Comparison of ENCODE assay signal across 14 cellular contexts in genomic region chr11:111707039-111707690, GRCh38. TPM values are rescaled to one million over a fixed set of nuclear protein-coding genes. Genes with fewer than 3 reads are reported as not detected.
A peak's percentile ranks its signal among the peaks of the same experiment; 100 is the strongest.
DNase-seq lines count a peak whose midpoint lies in the region; ATAC-seq and TF ChIP-seq lines count a peak whose summit lies in the region.
"Had no signal": no experiment of that assay in that cellular context is flagged by ENCODE, and none has a peak within 500 bp of the region (broad histone marks: within the 10 kb centered on the region; RNA-seq: fewer than 3 reads in every experiment).

No MANE protein-coding gene starts in this region.

- no peak overlapping the region for H3K14ac ChIP-seq in trophoblast cell (ENCODE audit: low read length)

- no peaks in the 10 kb centered on the region for H3K27me3 Mint-ChIP-seq in neural progenitor cell (ENCODE audit: insufficient read depth, low read depth)
- H3K27me3 Mint-ChIP-seq: effector memory CD8-positive, alpha-beta T cell had no signal

- 11 to 16% methylated on average over 9 of the region's 9 CpGs for WGBS in gastroesophageal sphincter (ENCODE audit: low coverage in 1 of 2), 2 donors
- no CpG with 5 or more reads among the region's 9 CpGs for WGBS in trophoblast cell (ENCODE audit: extremely low coverage, insufficient coverage, insufficient read length)

- H2AK5ac ChIP-seq in trophoblast cell (ENCODE audit: low read length), result no peak overlapping the region

- H3K36me3 Mint-ChIP-seq in neural progenitor cell, result peaks cover 32% of the 10 kb centered on the region

- no peak overlapping the region for H3K4me3 Mint-ChIP-seq in neural progenitor cell
- H3K4me3 Mint-ChIP-seq: effector memory CD8-positive, alpha-beta T cell had no signal

- H3K9me3 ChIP-seq in gastroesophageal sphincter (no peaks in the 10 kb centered on the region), trophoblast cell (ENCODE audit: insufficient read depth, low read depth, low read length) (no peaks in the 10 kb centered on the region), neural progenitor cell (ENCODE audit: low read depth) (no peaks in the 10 kb centered on the region)
- H3K9me3 ChIP-seq: BLaER1 had no signal

- TF ChIP-seq EP300 in gastroesophageal sphincter (IDR thresholded peaks at IDR 0.05), result no peak

- H4K91ac ChIP-seq in trophoblast cell (ENCODE audit: low read depth, low read length), result no peak overlapping the region

- H2BK12ac ChIP-seq in trophoblast cell (ENCODE audit: low read length), result no peak overlapping the region

- TF ChIP-seq CTCF in AG09319 (IDR thresholded peaks at IDR 0.05; ENCODE audit: low read depth, low read length) (no peak), gastroesophageal sphincter (IDR thresholded peaks at IDR 0.05) (no peak), neural progenitor cell (IDR thresholded peaks at IDR 0.05) (no peak)

- H3K4ac ChIP-seq in trophoblast cell (ENCODE audit: low read depth, low read length), result no peak overlapping the region

- H3K4me1 Mint-ChIP-seq in neural progenitor cell, result no peaks in the 10 kb centered on the region

- no peaks in the 10 kb centered on the region for H3F3A ChIP-seq in neural progenitor cell (ENCODE audit: low read depth)

- DNase-seq in AG09319 (ENCODE audit: extremely low read depth, low read depth), result peak; percentile 86
- peak; percentile 88 for DNase-seq in astrocyte of the hippocampus (ENCODE audit: low read depth, low spot score)
- peak; percentile 46 to 55 for DNase-seq in trophoblast cell
- DNase-seq in neural progenitor cell (ENCODE audit: low spot score), result no peak
- DNase-seq: activated T-cell treated with anti-CD3 and anti-CD28 coated beads, Interleukin-2, amount 50 U/mL, for 48 hours; effector memory CD8-positive, alpha-beta T cell; KG1; NCI-H510A treated with DMSO at 0.1 percent for 48 hours; stimulated activated CD4-positive, alpha-beta T cell treated with anti-CD3 and anti-CD28 coated beads, Interleukin-4, amount 100 ng/mL, for 24 hours had no signal

- H3K4me3 ChIP-seq in gastroesophageal sphincter (no peak overlapping the region), trophoblast cell (ENCODE audit: low read depth, low read length) (no peak overlapping the region), neural progenitor cell (no peak overlapping the region)
- H3K4me3 ChIP-seq: BLaER1 had no signal

- H3K18ac ChIP-seq in trophoblast cell (ENCODE audit: low read length), result no peak overlapping the region

- H3K23ac ChIP-seq in trophoblast cell (ENCODE audit: low read length), result no peak overlapping the region

- H3K27ac Mint-ChIP-seq in neural progenitor cell, result no peak overlapping the region
- H3K27ac Mint-ChIP-seq: effector memory CD8-positive, alpha-beta T cell had no signal

- H2AFZ ChIP-seq in trophoblast cell (ENCODE audit: insufficient read depth, low read length, poor library complexity) (no peak overlapping the region), neural progenitor cell (replicated peaks) (no peak overlapping the region)

- TF ChIP-seq POLR2A in gastroesophageal sphincter (IDR thresholded peaks at IDR 0.05), result no peak

- no peaks in the 10 kb centered on the region for H3K27me3 ChIP-seq in gastroesophageal sphincter
- no peaks in the 10 kb centered on the region for H3K27me3 ChIP-seq in trophoblast cell (ENCODE audit: insufficient read depth, low read length)
- H3K27me3 ChIP-seq in neural progenitor cell, result no peaks in the 10 kb centered on the region
- H3K27me3 ChIP-seq: BLaER1 had no signal

- H3K79me2 ChIP-seq in trophoblast cell (ENCODE audit: control insufficient read depth, insufficient read depth, low read length, poor library complexity), result no peaks in the 10 kb centered on the region
- H3K79me2 ChIP-seq in neural progenitor cell (ENCODE audit: low read depth), result no peaks in the 10 kb centered on the region

- H2BK5ac ChIP-seq in trophoblast cell (ENCODE audit: low read depth, low read length, poor library complexity), result no peak overlapping the region

- no peaks in the 10 kb centered on the region for H3K9me3 Mint-ChIP-seq in neural progenitor cell
- H3K9me3 Mint-ChIP-seq: effector memory CD8-positive, alpha-beta T cell had no signal

- H3K27ac ChIP-seq in gastroesophageal sphincter (peak overlapping the region in 3 of 4 donors; percentile 41 to 54 (median 50)), trophoblast cell (ENCODE audit: low read depth, low read length) (no peak overlapping the region), neural progenitor cell (no peak overlapping the region)
- H3K27ac ChIP-seq: BLaER1 had no signal

- no peaks in the 10 kb centered on the region for H3K79me1 ChIP-seq in trophoblast cell (ENCODE audit: low read length)

- H3K4me2 ChIP-seq in trophoblast cell (ENCODE audit: low read length), result no peak overlapping the region
- H3K4me2 ChIP-seq in neural progenitor cell, result no peak overlapping the region
- H3K4me2 ChIP-seq: BLaER1 had no signal

- H4K8ac ChIP-seq in trophoblast cell (ENCODE audit: low read depth, low read length), result no peak overlapping the region

- peaks cover 0 to 21% (median 6%) of the 10 kb centered on the region in 3 donors for H3K4me1 ChIP-seq in gastroesophageal sphincter
- no peaks in the 10 kb centered on the region for H3K4me1 ChIP-seq in trophoblast cell (ENCODE audit: control insufficient read depth in 1 of 2, insufficient read depth in 2 of 2, low read length in 2 of 2)
- H3K4me1 ChIP-seq in neural progenitor cell, result no peaks in the 10 kb centered on the region
- H3K4me1 ChIP-seq: BLaER1 had no signal

- no peak overlapping the region for H4K12ac ChIP-seq in trophoblast cell (ENCODE audit: low read depth, low read length)

- H3K9ac ChIP-seq in trophoblast cell (ENCODE audit: low read length), result no peak overlapping the region
- H3K9ac ChIP-seq in neural progenitor cell, result no peak overlapping the region
- H3K9ac ChIP-seq: BLaER1 had no signal

- peak; percentile 84 for ATAC-seq in gastroesophageal sphincter
- no peak for ATAC-seq in HG03342 (IDR thresholded peaks at IDR 0.05; ENCODE audit: unreplicated experiment)
- no peak for ATAC-seq in HG02623 (IDR thresholded peaks at IDR 0.05; ENCODE audit: unreplicated experiment)
- no peak for ATAC-seq in GM21619 (IDR thresholded peaks at IDR 0.05; ENCODE audit: unreplicated experiment)
- ATAC-seq: effector memory CD8-positive, alpha-beta T cell had no signal

- H4K20me1 ChIP-seq in neural progenitor cell (ENCODE audit: low read depth), result no peaks in the 10 kb centered on the region
- H4K20me1 ChIP-seq: BLaER1 had no signal

- no peak overlapping the region for H2BK120ac ChIP-seq in trophoblast cell (ENCODE audit: insufficient read depth, low read length, poor library complexity)

- peaks cover 0 to 65% of the 10 kb centered on the region in 2 donors for H3K36me3 ChIP-seq in gastroesophageal sphincter
- peaks cover 5 to 21% of the 10 kb centered on the region in 2 experiments for H3K36me3 ChIP-seq in trophoblast cell (ENCODE audit: control insufficient read depth in 1 of 2, insufficient read depth in 2 of 2, low read length in 2 of 2)
- H3K36me3 ChIP-seq in neural progenitor cell, result no peaks in the 10 kb centered on the region

RNA-seq across cellular contexts. Expression of gene PPP2R1B, which starts 59.0 kb away (rescaled TPM):
- total RNA-seq in gastroesophageal sphincter (10 to 100 TPM; 11.1 to 21.9 (median 20.5) TPM), neural progenitor cell (ENCODE audit: low replicate concordance) (47.8 and 68.4 TPM in 2 replicates)
- polyA plus RNA-seq in trophoblast cell (2013), result 17.9 and 18.6 TPM in 2 replicates

Comparison
In these comparisons a context has a peak if more than half of its experiments do, and no peak if none do; other contexts are left out.
1. H3K27ac ChIP-seq: peak in gastroesophageal sphincter (3 of 4); none in trophoblast cell (single experiment) and neural progenitor cell (single experiment).